Comparison of ENCODE assay signal across 23 cellular contexts in the genomic region with DNA sequence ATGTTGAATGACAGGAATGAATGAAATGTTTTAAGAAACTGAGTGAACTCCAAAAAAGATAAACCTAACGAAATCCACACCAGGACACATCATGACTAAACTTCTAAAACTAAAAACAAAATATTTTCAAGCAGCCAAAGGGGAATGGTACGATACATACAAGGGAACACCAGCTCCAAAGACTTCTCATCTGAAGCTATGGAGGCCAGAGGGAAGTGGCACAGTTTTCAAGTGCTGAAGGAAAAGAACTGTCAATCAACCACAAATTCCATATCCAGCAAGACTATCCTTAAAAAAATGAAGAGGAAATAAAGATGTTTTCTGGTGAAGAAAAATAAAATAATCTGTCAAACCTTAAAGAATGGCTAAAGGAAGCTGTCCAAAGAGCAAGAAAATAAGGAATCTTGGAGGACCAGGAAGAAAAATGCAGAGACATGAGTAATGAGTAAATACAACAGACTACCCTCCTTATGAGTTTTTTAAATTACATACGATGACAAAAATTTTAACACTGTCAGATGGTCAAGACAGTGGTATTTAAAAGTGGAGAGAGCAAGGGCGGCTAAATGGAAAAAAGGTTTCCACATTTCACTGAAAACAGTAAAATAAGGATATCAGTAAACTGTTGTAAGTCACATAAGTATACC.
"Had no signal": no experiment of that assay in that cellular context is flagged by ENCODE, and none has a peak within 500 bp of the region (broad histone marks: within the 10 kb centered on the region; RNA-seq: fewer than 3 reads in every experiment).

No MANE protein-coding gene starts in this region.

- ATAC-seq: left ventricle myocardium superior; lower lobe of right lung; natural killer cell; psoas muscle; right cardiac atrium; stimulated activated memory B cell treated with anti-CD40 and anti-IgM and Interleukin-4, amounts not matched to agents 10 μg/mL and 1 μg/mL and 100 μg/mL, for 72 hours; stimulated activated naive CD8-positive, alpha-beta T cell treated with anti-CD3 and anti-CD28 coated beads, Interleukin-15, Interleukin-2, amounts not matched to agents 100 U/mL and 50 U/mL, for 24 hours had no signal

- DNase-seq: cortex of kidney; dorsolateral prefrontal cortex; effector CD4-positive, alpha-beta T cell; head of caudate nucleus; left ventricle myocardium superior; lower lobe of right lung; natural killer cell; occipital lobe; ovary; posterior cingulate gyrus; psoas muscle; right cardiac atrium; spleen; stimulated activated CD4-positive, alpha-beta T cell treated with anti-CD3 and anti-CD28 coated beads, Interleukin-4, amount 100 ng/mL, for 4 hours; stimulated activated naive CD8-positive, alpha-beta T cell treated with anti-CD3 and anti-CD28 coated beads, Interleukin-15, Interleukin-2, amounts not matched to agents 100 U/mL and 50 U/mL, for 24 hours; upper lobe of left lung had no signal

- H3K27ac Mint-ChIP-seq: stimulated activated memory B cell treated with anti-CD40 and anti-IgM and Interleukin-4, amounts not matched to agents 10 μg/mL and 1 μg/mL and 100 μg/mL, for 72 hours had no signal

- H3K9me3 Mint-ChIP-seq: natural killer cell had no signal

- H3K27ac ChIP-seq: dorsolateral prefrontal cortex, lower lobe of right lung, ovary, psoas muscle, skin epidermis, spleen, thoracic aorta, tibial nerve, upper lobe of left lung had no signal

- H3K27me3 ChIP-seq: dorsolateral prefrontal cortex, ovary, spleen, tibial nerve, upper lobe of left lung had no signal

- H3K27me3 Mint-ChIP-seq: stimulated activated memory B cell treated with anti-CD40 and anti-IgM and Interleukin-4, amounts not matched to agents 10 μg/mL and 1 μg/mL and 100 μg/mL, for 72 hours had no signal

- H3K9me3 ChIP-seq: lower lobe of right lung, ovary, psoas muscle, spleen, thoracic aorta, upper lobe of left lung had no signal

- H3K4me3 Mint-ChIP-seq: natural killer cell; stimulated activated memory B cell treated with anti-CD40 and anti-IgM and Interleukin-4, amounts not matched to agents 10 μg/mL and 1 μg/mL and 100 μg/mL, for 72 hours had no signal

- FAIRE-seq: frontal cortex, keratinocyte, urothelium cell line had no signal

- H3K36me3 Mint-ChIP-seq: natural killer cell had no signal

- H3K4me3 ChIP-seq: dorsolateral prefrontal cortex, lower lobe of right lung, ovary, psoas muscle, skin epidermis, spleen, thoracic aorta, tibial nerve, upper lobe of left lung had no signal

- H3K36me3 ChIP-seq: lower lobe of right lung, ovary, spleen, thoracic aorta, tibial nerve, upper lobe of left lung had no signal
